ENCODE assay signal across 13 cellular contexts in genomic region chr2:189092936-189093335, GRCh38.
DNase-seq lines count a peak whose midpoint lies in the region; ATAC-seq and TF ChIP-seq lines count a peak whose summit lies in the region.
"Had no signal": no experiment of that assay in that cellular context is flagged by ENCODE, and none has a peak within 500 bp of the region (broad histone marks: within the 10 kb centered on the region; RNA-seq: fewer than 3 reads in every experiment).

No MANE protein-coding gene starts in this region.

- H3K4me3 ChIP-seq in MG63 (no peak overlapping the region), thoracic aorta (peak overlapping the region; percentile 33)

- no peaks in the 10 kb centered on the region for H3K9me3 ChIP-seq in MG63
- H3K9me3 ChIP-seq in thoracic aorta: no peaks in the 10 kb centered on the region

- peaks cover 21 to 36% of the 10 kb centered on the region in 2 donors for H3K4me1 ChIP-seq in thoracic aorta (ENCODE audit: control insufficient read depth in 1 of 2, low read depth in 2 of 2)

- peak overlapping the region; percentile 57 to 71 for H3K27ac ChIP-seq in thoracic aorta

- DNase-seq in MG63: peak; percentile 15
- peak; percentile 90 for DNase-seq in fibroblast of gingiva (ENCODE audit: low read depth)
- DNase-seq in myocyte (ENCODE audit: low read depth): peak; percentile 80
- peak; percentile 10 for DNase-seq in thoracic aorta (ENCODE audit: low spot score)
- no peak for DNase-seq in DMS 273 treated with DMSO at 0.1 percent for 48 hours (lab: John Stamatoyannopoulos, UW)
- no peak for DNase-seq in NCI-H128 (lab: John Stamatoyannopoulos, UW; ENCODE audit: unreplicated experiment)
- no peak for DNase-seq in NCI-H345 (lab: John Stamatoyannopoulos, UW)
- DNase-seq in NCI-H2196 treated with DMSO at 0.1 percent for 48 hours (lab: John Stamatoyannopoulos, UW; ENCODE audit: unreplicated experiment): no peak
- DNase-seq: CD8-positive, alpha-beta T cell; naive B cell; NCI-H526; SHP77 treated with DMSO at 0.1 percent for 48 hours; stimulated activated CD4-positive, alpha-beta T cell treated with anti-CD3 and anti-CD28 coated beads, Interleukin-15, amount 100 ng/mL, for 24 hours had no signal

- H3K36me3 ChIP-seq in MG63: peaks cover 81% of the 10 kb centered on the region
- peaks cover 8% of the 10 kb centered on the region for H3K36me3 ChIP-seq in thoracic aorta

- ATAC-seq in thoracic aorta (ENCODE audit: insufficient number of reproducible peaks, low FRiP score, low read depth): no peak
- ATAC-seq: CD8-positive, alpha-beta T cell had no signal

- H3K27me3 ChIP-seq in MG63: no peaks in the 10 kb centered on the region
- H3K27me3 ChIP-seq in thoracic aorta (replicated peaks; ENCODE audit: insufficient read depth): no peaks in the 10 kb centered on the region

- TF ChIP-seq CTCF in thoracic aorta (IDR thresholded peaks at IDR 0.05): no peak

Comparison
In these comparisons a context has a peak if more than half of its experiments do, and no peak if none do; other contexts are left out.
1. DNase-seq: peak in MG63 (single experiment), fibroblast of gingiva (single experiment), myocyte (single experiment) and thoracic aorta (single experiment); none in DMS 273 treated with DMSO at 0.1 percent for 48 hours (single experiment), NCI-H128 (single experiment), NCI-H345 (single experiment) and NCI-H2196 treated with DMSO at 0.1 percent for 48 hours (single experiment).